Comparison of ENCODE assay signal across 10 cellular contexts in the genomic region with DNA sequence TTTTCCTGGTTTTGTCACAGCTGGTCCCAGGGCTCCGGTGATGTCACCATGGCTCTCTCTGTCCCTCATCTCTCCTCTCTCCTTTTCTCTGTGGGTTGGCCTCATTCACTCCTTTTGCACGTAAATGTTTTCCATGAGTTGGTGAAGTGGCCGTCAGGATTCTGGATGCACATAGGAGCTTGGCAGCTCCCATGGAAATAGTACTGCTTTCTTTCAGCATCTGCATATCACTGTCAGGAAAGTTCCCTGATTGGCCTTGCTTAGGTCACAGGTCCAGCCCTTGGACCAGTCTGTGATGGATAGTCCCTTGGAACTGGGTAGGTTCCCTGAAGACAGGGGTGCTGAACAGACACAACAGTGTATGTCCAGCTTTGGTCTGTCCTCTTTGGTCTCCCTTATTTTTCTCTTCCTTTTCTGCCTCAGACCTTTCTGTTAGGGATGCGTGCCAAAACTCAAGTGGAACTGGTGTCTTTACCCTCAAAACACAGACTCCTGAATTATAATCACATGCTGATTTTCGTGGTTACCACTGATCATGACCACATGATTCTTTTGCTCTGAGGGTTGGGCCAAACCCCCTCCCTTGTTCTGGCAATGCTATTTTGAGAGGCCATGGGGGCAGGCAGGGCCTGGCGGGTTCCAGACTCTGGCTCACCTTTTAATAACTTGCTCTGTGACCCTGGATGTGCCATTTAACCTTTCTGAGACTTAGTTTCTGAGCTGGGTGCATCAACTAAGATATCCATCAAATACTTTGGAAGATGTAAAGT.
DNase-seq lines count a peak whose midpoint lies in the region; ATAC-seq, FAIRE-seq and TF ChIP-seq lines count a peak whose summit lies in the region.
"Had no signal": no experiment of that assay in that cellular context is flagged by ENCODE, and none has a peak within 500 bp of the region (broad histone marks: within the 10 kb centered on the region; RNA-seq: fewer than 3 reads in every experiment).

No MANE protein-coding gene starts in this region.

- H3K9ac ChIP-seq in BLaER1 treated with 17β-estradiol and CSF1 and Interleukin-3, amounts not matched to agents 10 nM and 100 nM = 0 out of 22 replicates have a peak overlapping the region, but pooled peaks of 1 of the 11 experiments have one; percentile 72
- H3K9ac ChIP-seq: neural progenitor cell had no signal

- no peak overlapping the region for H3K4me3 ChIP-seq in BLaER1 treated with 17β-estradiol and CSF1 and Interleukin-3, amounts not matched to agents 10 nM and 100 nM
- no peak overlapping the region for H3K4me3 ChIP-seq in right cardiac atrium (ENCODE audit: low read length)
- H3K4me3 ChIP-seq: neural progenitor cell had no signal

- H3K4me1 ChIP-seq in BLaER1 treated with 17β-estradiol and CSF1 and Interleukin-3, amounts not matched to agents 10 nM and 100 nM = peaks cover 20 to 93% (median 60%) of the 10 kb centered on the region in 10 experiments
- peaks cover 19% of the 10 kb centered on the region for H3K4me1 ChIP-seq in right cardiac atrium (ENCODE audit: control insufficient read depth, insufficient read depth, low read length)

- WGBS in right cardiac atrium = 71% methylated on average over 6 of the region's 6 CpGs

- TF ChIP-seq CTCF in VCaP (conservative IDR thresholded peaks at IDR 0.05) (no peak), GM10248 (IDR thresholded peaks at IDR 0.05; ENCODE audit: control extremely low read depth, extremely low read depth, low read depth, missing control alignments) (no peak)

- H3K4me2 ChIP-seq in BLaER1 treated with 17β-estradiol and CSF1 and Interleukin-3, amounts not matched to agents 10 nM and 100 nM = peak overlapping the region in 9 of 11 experiments; percentile 79 to 98 (median 89); a peak in 17 of 22 replicates
- H3K4me2 ChIP-seq: neural progenitor cell had no signal

- ATAC-seq in right cardiac atrium (peak in 1 of 2 donors; percentile 64), HG03521 (IDR thresholded peaks at IDR 0.05; ENCODE audit: unreplicated experiment) (no peak), HG03354 (IDR thresholded peaks at IDR 0.05; ENCODE audit: poor library complexity, severe bottlenecking, unreplicated experiment) (no peak)

- FAIRE-seq in GM18507 (lab: Jason Lieb, UNC) = peak; percentile 71

- peak overlapping the region in 3 of 11 experiments; percentile 28 to 75 (median 72); a peak in 3 of 22 replicates for H3K27ac ChIP-seq in BLaER1 treated with 17β-estradiol and CSF1 and Interleukin-3, amounts not matched to agents 10 nM and 100 nM
- peak overlapping the region; percentile 100 for H3K27ac ChIP-seq in VCaP
- peak overlapping the region; percentile 42 for H3K27ac ChIP-seq in right cardiac atrium (ENCODE audit: low read length)

- DNase-seq in GM18507 (ENCODE audit: extremely low spot score, insufficient read length, low read depth) (no peak), right cardiac atrium (no peak), GM10248 (ENCODE audit: extremely low spot score) (no peak), NCI-H774 (lab: John Stamatoyannopoulos, UW) (no peak)
- DNase-seq: aorta had no signal

- POLR2A ChIA-PET in GM10248 (lab: Yijun Ruan, JAX) = interaction anchor here (0.8 kb wide), 1 partner anchor 99 kb away, joined by 3 read pairs; a partner anchor contains a TSS

- peaks cover 10 to 49% (median 30%) of the 10 kb centered on the region in 11 experiments; a peak in 21 of 22 replicates for H3K36me3 ChIP-seq in BLaER1 treated with 17β-estradiol and CSF1 and Interleukin-3, amounts not matched to agents 10 nM and 100 nM
- H3K36me3 ChIP-seq: neural progenitor cell had no signal

- no peaks in the 10 kb centered on the region; a peak in 1 of 22 replicates for H3K27me3 ChIP-seq in BLaER1 treated with 17β-estradiol and CSF1 and Interleukin-3, amounts not matched to agents 10 nM and 100 nM
- no peaks in the 10 kb centered on the region for H3K27me3 ChIP-seq in right cardiac atrium (ENCODE audit: control insufficient read depth, insufficient read depth)
- H3K27me3 ChIP-seq: neural progenitor cell had no signal

- CTCF ChIA-PET in GM10248 (lab: Yijun Ruan, JAX) = interaction anchor here (1.1 to 1.8 kb wide), 5 partner anchors 10 to 112 kb away, joined by 3 to 7 read pairs (median 3); no protein-coding TSS in a partner anchor

- peaks cover 0 to 13% (median 0%) of the 10 kb centered on the region in 11 experiments; a peak in 2 of 22 replicates for H3K9me3 ChIP-seq in BLaER1 treated with 17β-estradiol and CSF1 and Interleukin-3, amounts not matched to agents 10 nM and 100 nM (replicated peaks in 1 of 11)
- no peaks in the 10 kb centered on the region for H3K9me3 ChIP-seq in right cardiac atrium (ENCODE audit: control insufficient read depth, low read length)

- intact Hi-C loops in right cardiac atrium (cut with DNase I) = loop anchor here in 1 of 4 donors (10.0 kb wide), 1 partner anchor 90 kb away; no protein-coding TSS in a partner anchor

- peaks cover 14 to 99% (median 54%) of the 10 kb centered on the region in 11 experiments; a peak in 18 of 22 replicates for H4K20me1 ChIP-seq in BLaER1 treated with 17β-estradiol and CSF1 and Interleukin-3, amounts not matched to agents 10 nM and 100 nM
